In genomic region chr1:37851782-37852210, GRCh38 we compare ENCODE assay signal across 14 cellular contexts. TPM values are rescaled to one million over a fixed set of nuclear protein-coding genes. Genes with fewer than 3 reads are reported as not detected.
DNase-seq lines count a peak whose midpoint lies in the region; ATAC-seq, FAIRE-seq and TF ChIP-seq lines count a peak whose summit lies in the region.
"Had no signal": no experiment of that assay in that cellular context is flagged by ENCODE, and none has a peak within 500 bp of the region (broad histone marks: within the 10 kb centered on the region; RNA-seq: fewer than 3 reads in every experiment).

No MANE protein-coding gene starts in this region.

- no peak for TF ChIP-seq CTCF in K562 (IDR thresholded peaks at IDR 0.05 in 2 of 3, conservative IDR thresholded peaks at IDR 0.05 in 1 of 3; ENCODE audit: insufficient read depth in 2 of 3, low read depth in 1 of 3, low read length in 3 of 3)

- no peaks in the 10 kb centered on the region for H3K9me3 ChIP-seq in K562 (replicated peaks; ENCODE audit: control insufficient read depth, insufficient read depth, low read depth, low read length)

- TF ChIP-seq RAD21 in K562 (CRISPR knock-in tag; conservative IDR thresholded peaks at IDR 0.05 in 1 of 2, IDR thresholded peaks at IDR 0.05 in 1 of 2): no peak

- no peak for TF ChIP-seq POLR2A in K562 (conservative IDR thresholded peaks at IDR 0.05)

- no peak overlapping the region for H2AFZ ChIP-seq in K562 (ENCODE audit: low read depth, low read length)

- H3K9ac ChIP-seq in K562 (ENCODE audit: insufficient read depth in 1 of 2, low read depth in 2 of 2, low read length in 2 of 2): no peak overlapping the region

- no peak for TF ChIP-seq EP300 in K562 (IDR thresholded peaks at IDR 0.05; ENCODE audit: low read length)

- no peaks in the 10 kb centered on the region for H3K9me1 ChIP-seq in K562 (ENCODE audit: control insufficient read depth, insufficient read depth, low read length)

- H3K79me2 ChIP-seq in K562 (ENCODE audit: control insufficient read depth, insufficient read depth, low read length): peaks cover 53% of the 10 kb centered on the region

- CTCF ChIA-PET in K562 (lab: Yijun Ruan, JAX; ENCODE audit: low intra/inter-chr PET ratio): no interaction called here

- DNase-seq in ELR (ENCODE audit: low read depth): peak; percentile 30
- DNase-seq in M059J (ENCODE audit: low read depth): peak; percentile 6
- DNase-seq in K562 (ENCODE audit: extremely low read depth in 1 of 4, low spot score in 3 of 4): no peak
- DNase-seq in naive B cell: peak; percentile 20
- DNase-seq in NCI-H748 treated with DMSO at 0.1 percent for 48 hours (lab: John Stamatoyannopoulos, UW): no peak
- DNase-seq in ACHN: no peak
- DNase-seq in DMS79 (lab: John Stamatoyannopoulos, UW): no peak
- DNase-seq: activated gamma-delta T cell treated with Interleukin-2 at 50 U/mL for 16 hours; NCI-H2107; stimulated activated CD8-positive, alpha-beta memory T cell treated with anti-CD3 and anti-CD28 coated beads, Interleukin-4, amount 100 ng/mL, for 48 hours had no signal

- H3K36me3 ChIP-seq in K562 (ENCODE audit: control insufficient read depth, insufficient read depth, low read length): peaks cover 38% of the 10 kb centered on the region; the same call in 2 of the 3 replicates

- in situ Hi-C loops in K562 (cut with MboI) (no loop called here), ACHN (cut with HindIII; ENCODE audit: low pct_ligation_motif_present, low pct_unique_long_range_greater_than_20kb, low sequenced_read_pairs) (no loop called here)

- 50% methylated on average over 2 of the region's 2 CpGs for WGBS in K562 (ENCODE audit: insufficient coverage, low coverage, missing lambda C conversion rate)

- no TSS peak for BruUV-seq in K562 (replicated peaks; lab: Mats Ljungman, UMichigan)

- H3K27me3 Mint-ChIP-seq in naive B cell: no peaks in the 10 kb centered on the region

- 0 out of 2 replicates have a peak, but pooled peaks cover 7% of the 10 kb centered on the region for H4K20me1 ChIP-seq in K562 (replicated peaks; ENCODE audit: control insufficient read depth, insufficient read depth, low read length)

- H3K27ac ChIP-seq in K562 (ENCODE audit: extremely low read depth, low read depth, low read length): no peak overlapping the region

- H3K36me3 Mint-ChIP-seq in naive B cell: no peaks in the 10 kb centered on the region

- FAIRE-seq in K562 (lab: Jason Lieb, UNC): peak; percentile 23
- FAIRE-seq: colon had no signal

- H3K4me3 ChIP-seq in K562: no peak overlapping the region
- H3K4me3 ChIP-seq: skin epidermis had no signal

- no peak overlapping the region for H3K4me3 Mint-ChIP-seq in naive B cell

- H3K4me1 ChIP-seq in K562 (replicated peaks in 1 of 2; ENCODE audit: control insufficient read depth in 2 of 2, insufficient read depth in 2 of 2, low read length in 2 of 2): peaks cover 6 to 20% of the 10 kb centered on the region in 2 experiments; a peak in 4 of 5 replicates

- no peaks in the 10 kb centered on the region for H3K9me3 Mint-ChIP-seq in naive B cell

- H3K27me3 ChIP-seq in K562 (ENCODE audit: control insufficient read depth in 2 of 2, insufficient read depth in 2 of 2, low read length in 2 of 2): no peaks in the 10 kb centered on the region

- peaks cover 19 to 23% (median 22%) of the 10 kb centered on the region in 3 donors for H3K4me1 Mint-ChIP-seq in naive B cell

- POLR2A ChIA-PET in K562 (lab: Yijun Ruan, JAX): interaction anchor here (0.6 to 1.4 kb wide), 4 partner anchors 8 to 283 kb away, joined by 3 to 7 read pairs (median 4); partner anchors contain the start of gene MTF1

- no peak overlapping the region for H3K27ac Mint-ChIP-seq in naive B cell

- intact Hi-C loops in K562 (cut with micrococcal nuclease): no loop called here

- ATAC-seq in K562: peak; percentile 19; the same call in 2 of the 3 replicates
- ATAC-seq in naive B cell (ENCODE audit: low read depth in 2 of 2): peak; percentile 77 to 79
- ATAC-seq in GM21825 (IDR thresholded peaks at IDR 0.05; ENCODE audit: unreplicated experiment): no peak
- ATAC-seq: activated CD4-positive, CD25-positive, alpha-beta regulatory T cell treated with anti-CD3 and anti-CD28 coated beads, Interleukin-2, amount 50 U/mL, for 24 hours had no signal

- H3K4me2 ChIP-seq in K562 (ENCODE audit: insufficient read depth, low read length): no peak overlapping the region

RNA-seq across cellular contexts. Expression of gene MTF1, which starts 7.6 kb away (rescaled TPM):
- 2.5 and 5.4 TPM in 2 replicates for total RNA-seq in M059J (2014; rRNA removed; shearing (Covaris generic))
- 31.8 and 48.9 TPM in 2 replicates for total RNA-seq in K562 (2011; cell fraction: chromatin; rRNA removed; ENCODE audit: low replicate concordance)
- 9.0 and 9.3 TPM in 2 replicates for total RNA-seq in K562 (2011; cell fraction: nucleolus; rRNA removed)
- 11.7 and 13.0 TPM in 2 replicates for total RNA-seq in K562 (2011; cell fraction: nucleoplasm; rRNA removed)
- total RNA-seq in K562 (2014; rRNA removed): 1.1 and 2.6 TPM in 2 replicates
- 6.7 and 7.1 TPM in 2 replicates for total RNA-seq in K562 (2014; rRNA removed; fragmentation: Illumina TruSeq; extraction: Trizol)
- total RNA-seq in K562 (2015; rRNA removed; fragmentation: Illumina TruSeq; extraction: Trizol): 4.3 and 4.4 TPM in 2 replicates
- total RNA-seq in K562 (2021): 11.3 and 12.2 TPM in 2 replicates
- polyA plus RNA-seq in K562 (2011; rRNA removed): 4.8 and 5.1 TPM in 2 replicates
- polyA plus RNA-seq in K562 (2011; cell fraction: cytosol; rRNA removed): 3.1 and 4.5 TPM in 2 replicates
- 5.0 and 7.5 TPM in 2 replicates for polyA plus RNA-seq in K562 (2011; cell fraction: nucleus; rRNA removed)
- polyA plus RNA-seq in K562 (2012): 2.3 and 5.2 TPM in 2 replicates
- 5.2 and 6.1 TPM in 2 replicates for polyA plus RNA-seq in K562 (2014; fragmentation: Illumina TruSeq; extraction: Trizol)
- polyA plus RNA-seq in K562 (2014; fragmentation: Nextera tagmentation; extraction: Ambion mirVana): 1 to 10 TPM; 1.9 to 2.4 TPM
- polyA plus RNA-seq in K562 (2014; rRNA removed): 2.9 and 3.6 TPM in 2 replicates
- 16.1 and 36.5 TPM in 2 replicates for polyA minus RNA-seq in K562 (2011; rRNA and poly(A)+ RNA removed)
- 2.8 and 3.1 TPM in 2 replicates for polyA minus RNA-seq in K562 (2011; cell fraction: cytosol; rRNA and poly(A)+ RNA removed)
- polyA minus RNA-seq in K562 (2011; cell fraction: nucleus; rRNA and poly(A)+ RNA removed): 3.2 and 6.2 TPM in 2 replicates
- 10 to 100 TPM in 5 of 6 donors, 1 to 10 TPM in 1; 8.7 to 29.9 (median 25.2) TPM for polyA plus RNA-seq in naive B cell (ENCODE audit: low read depth in 6 of 6)

RNA-seq across cellular contexts. Expression of gene YRDC, which starts 43.8 kb away (rescaled TPM):
- 32.8 and 36.3 TPM in 2 replicates for total RNA-seq in M059J (2014; rRNA removed; shearing (Covaris generic))
- 10.5 and 18.9 TPM in 2 replicates for total RNA-seq in K562 (2011; cell fraction: chromatin; rRNA removed; ENCODE audit: low replicate concordance)
- total RNA-seq in K562 (2011; cell fraction: nucleolus; rRNA removed): 20.5 and 22.2 TPM in 2 replicates
- 21.0 and 24.2 TPM in 2 replicates for total RNA-seq in K562 (2011; cell fraction: nucleoplasm; rRNA removed)
- total RNA-seq in K562 (2014; rRNA removed): 58.5 and 65.1 TPM in 2 replicates
- 47.2 and 51.0 TPM in 2 replicates for total RNA-seq in K562 (2014; rRNA removed; fragmentation: Illumina TruSeq; extraction: Trizol)
- total RNA-seq in K562 (2015; rRNA removed; fragmentation: Illumina TruSeq; extraction: Trizol): 34.1 and 34.2 TPM in 2 replicates
- 57.2 and 60.1 TPM in 2 replicates for total RNA-seq in K562 (2021)
- 49.8 and 56.0 TPM in 2 replicates for polyA plus RNA-seq in K562 (2011; rRNA removed)
- polyA plus RNA-seq in K562 (2011; cell fraction: cytosol; rRNA removed): 48.6 and 49.6 TPM in 2 replicates
- 18.8 and 19.7 TPM in 2 replicates for polyA plus RNA-seq in K562 (2011; cell fraction: nucleus; rRNA removed)
- polyA plus RNA-seq in K562 (2012): 32.7 and 40.3 TPM in 2 replicates
- 40.2 and 44.8 TPM in 2 replicates for polyA plus RNA-seq in K562 (2014; fragmentation: Illumina TruSeq; extraction: Trizol)
- polyA plus RNA-seq in K562 (2014; fragmentation: Nextera tagmentation; extraction: Ambion mirVana): 10 to 100 TPM; 11.1 to 16.7 TPM
- 54.4 and 58.9 TPM in 2 replicates for polyA plus RNA-seq in K562 (2014; rRNA removed)
- polyA minus RNA-seq in K562 (2011; rRNA and poly(A)+ RNA removed): 25.0 and 26.0 TPM in 2 replicates
- polyA minus RNA-seq in K562 (2011; cell fraction: cytosol; rRNA and poly(A)+ RNA removed): 19.2 and 24.3 TPM in 2 replicates
- polyA minus RNA-seq in K562 (2011; cell fraction: nucleus; rRNA and poly(A)+ RNA removed): 10.4 and 11.3 TPM in 2 replicates
- polyA plus RNA-seq in naive B cell (ENCODE audit: low read depth in 6 of 6): 10 to 100 TPM; 21.3 to 52.0 (median 29.6) TPM

RNA-seq across cellular contexts. Expression of gene C1orf122, which starts 44.2 kb away (rescaled TPM):
- 63.3 and 69.5 TPM in 2 replicates for total RNA-seq in M059J (2014; rRNA removed; shearing (Covaris generic))
- 2.4 and 6.3 TPM in 2 replicates for total RNA-seq in K562 (2011; cell fraction: chromatin; rRNA removed; ENCODE audit: low replicate concordance)
- 12.6 and 15.3 TPM in 2 replicates for total RNA-seq in K562 (2011; cell fraction: nucleolus; rRNA removed)
- 6.2 and 7.9 TPM in 2 replicates for total RNA-seq in K562 (2011; cell fraction: nucleoplasm; rRNA removed)
- 70.9 and 85.3 TPM in 2 replicates for total RNA-seq in K562 (2014; rRNA removed)
- total RNA-seq in K562 (2014; rRNA removed; fragmentation: Illumina TruSeq; extraction: Trizol): 11.2 TPM in 2 replicates
- total RNA-seq in K562 (2015; rRNA removed; fragmentation: Illumina TruSeq; extraction: Trizol): 18.6 and 22.0 TPM in 2 replicates
- total RNA-seq in K562 (2021): 51.5 and 52.5 TPM in 2 replicates
- 17.3 and 20.7 TPM in 2 replicates for polyA plus RNA-seq in K562 (2011; rRNA removed)
- 18.1 and 59.5 TPM in 2 replicates for polyA plus RNA-seq in K562 (2011; cell fraction: cytosol; rRNA removed)
- 20.9 and 26.5 TPM in 2 replicates for polyA plus RNA-seq in K562 (2011; cell fraction: nucleus; rRNA removed)
- polyA plus RNA-seq in K562 (2012): 19.8 and 25.5 TPM in 2 replicates
- polyA plus RNA-seq in K562 (2014; fragmentation: Illumina TruSeq; extraction: Trizol): 8.5 and 12.4 TPM in 2 replicates
- polyA plus RNA-seq in K562 (2014; fragmentation: Nextera tagmentation; extraction: Ambion mirVana): 1 to 10 TPM; 3.6 to 5.2 TPM
- 47.9 and 58.3 TPM in 2 replicates for polyA plus RNA-seq in K562 (2014; rRNA removed)
- polyA minus RNA-seq in K562 (2011; rRNA and poly(A)+ RNA removed): 2.0 and 2.6 TPM in 2 replicates
- polyA minus RNA-seq in K562 (2011; cell fraction: cytosol; rRNA and poly(A)+ RNA removed): 5.5 and 5.9 TPM in 2 replicates
- 4.3 and 5.7 TPM in 2 replicates for polyA minus RNA-seq in K562 (2011; cell fraction: nucleus; rRNA and poly(A)+ RNA removed)
- 10 to 100 TPM; 23.3 to 32.1 (median 26.7) TPM for polyA plus RNA-seq in naive B cell (ENCODE audit: low read depth in 6 of 6)

RNA-seq across cellular contexts. Expression of gene MANEAL, which starts 58.1 kb away (rescaled TPM):
- 6.5 and 7.2 TPM in 2 replicates for total RNA-seq in M059J (2014; rRNA removed; shearing (Covaris generic))
- 1.1 and 3.1 TPM in 2 replicates for total RNA-seq in K562 (2011; cell fraction: chromatin; rRNA removed; ENCODE audit: low replicate concordance)
- 3.7 and 4.5 TPM in 2 replicates for total RNA-seq in K562 (2011; cell fraction: nucleolus; rRNA removed)
- 3.5 and 3.7 TPM in 2 replicates for total RNA-seq in K562 (2011; cell fraction: nucleoplasm; rRNA removed)
- total RNA-seq in K562 (2014; rRNA removed) (1.2 and 2.7 TPM in 2 replicates), K562 (2014; rRNA removed; fragmentation: Illumina TruSeq; extraction: Trizol) (1.1 TPM in 2 replicates), K562 (2015; rRNA removed; fragmentation: Illumina TruSeq; extraction: Trizol) (2.0 and 2.1 TPM in 2 replicates), K562 (2021) (2.0 and 2.2 TPM in 2 replicates)
- polyA plus RNA-seq in K562 (2011; rRNA removed) (1.0 and 3.2 TPM in 2 replicates), K562 (2014; fragmentation: Illumina TruSeq; extraction: Trizol) (1.6 and 1.9 TPM in 2 replicates), K562 (2014; fragmentation: Nextera tagmentation; extraction: Ambion mirVana) (under 1 TPM; 0.37 to 0.59 TPM), K562 (2014; rRNA removed) (0.95 and 1.00 TPM in 2 replicates), naive B cell (ENCODE audit: low read depth in 6 of 6) (1 to 10 TPM; 1.4 to 4.7 (median 3.0) TPM)
- polyA plus RNA-seq in K562 (2011; cell fraction: cytosol; rRNA removed): 2.0 and 5.7 TPM in 2 replicates
- polyA plus RNA-seq in K562 (2011; cell fraction: nucleus; rRNA removed): 0.65 and 2.1 TPM in 2 replicates
- 1.1 and 2.3 TPM in 2 replicates for polyA plus RNA-seq in K562 (2012)
- polyA minus RNA-seq in K562 (2011; rRNA and poly(A)+ RNA removed): 0.69 and 2.1 TPM in 2 replicates
- 2.5 and 4.6 TPM in 2 replicates for polyA minus RNA-seq in K562 (2011; cell fraction: cytosol; rRNA and poly(A)+ RNA removed)
- polyA minus RNA-seq in K562 (2011; cell fraction: nucleus; rRNA and poly(A)+ RNA removed): 0.44 and 0.81 TPM in 2 replicates

Comparison
In these comparisons a context has a peak if more than half of its experiments do, and no peak if none do; other contexts are left out.
1. DNase-seq: peak in ELR (single experiment), M059J (single experiment) and naive B cell (single experiment); none in K562 (0 of 4), NCI-H748 treated with DMSO at 0.1 percent for 48 hours (single experiment), ACHN (single experiment) and DMS79 (single experiment).